Comparison of ENCODE assay signal across 16 cellular contexts in the genomic region with DNA sequence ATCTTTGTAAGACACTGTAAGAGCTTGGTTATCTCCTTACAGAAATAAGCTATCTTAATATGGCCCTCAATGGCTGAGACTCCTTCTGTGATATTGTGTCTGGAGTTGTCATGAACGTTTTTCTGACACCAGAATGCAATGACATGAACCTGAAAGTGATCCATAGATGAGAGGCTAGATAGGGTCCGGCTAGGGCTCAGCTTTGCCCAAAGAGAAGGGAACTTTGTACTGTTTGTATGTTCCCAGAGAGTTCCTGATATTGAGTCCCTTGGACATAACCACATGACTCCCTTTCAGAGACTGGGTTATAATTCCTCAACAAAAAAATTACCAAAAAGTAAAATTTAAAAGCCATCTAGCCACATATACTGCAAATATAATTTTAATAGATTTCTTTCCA.
A peak's percentile ranks its signal among the peaks of the same experiment; 100 is the strongest.
DNase-seq lines count a peak whose midpoint lies in the region; ATAC-seq, FAIRE-seq and TF ChIP-seq lines count a peak whose summit lies in the region.
"Had no signal": no experiment of that assay in that cellular context is flagged by ENCODE, and none has a peak within 500 bp of the region (broad histone marks: within the 10 kb centered on the region; RNA-seq: fewer than 3 reads in every experiment).

No MANE protein-coding gene starts in this region.

- peaks cover 0 to 4% (median 0%) of the 10 kb centered on the region in 7 donors for H3K9me3 Mint-ChIP-seq in CD4-positive, CD25-positive, alpha-beta regulatory T cell
- peaks cover 9% of the 10 kb centered on the region for H3K9me3 Mint-ChIP-seq in astrocyte (ENCODE audit: unreplicated experiment)
- peaks cover 3 to 9% of the 10 kb centered on the region in 2 donors for H3K9me3 Mint-ChIP-seq in stimulated activated naive B cell treated with anti-CD40 and anti-IgM and Interleukin-4, amounts not matched to agents 10 μg/mL and 1 μg/mL and 100 μg/mL, for 72 hours

- H4K20me1 ChIP-seq in astrocyte (ENCODE audit: insufficient read depth, low read length), result no peaks in the 10 kb centered on the region

- no peak overlapping the region for H3K9ac ChIP-seq in astrocyte (ENCODE audit: low read length)

- no peaks in the 10 kb centered on the region for H3K27me3 ChIP-seq in CD4-positive, CD25-positive, alpha-beta regulatory T cell (ENCODE audit: control insufficient read depth, insufficient read depth, low read length)
- H3K27me3 ChIP-seq in astrocyte (ENCODE audit: insufficient read depth, low read length), result no peaks in the 10 kb centered on the region
- H3K27me3 ChIP-seq: spleen, uterus had no signal

- peak overlapping the region; percentile 52 for H3K4me3 ChIP-seq in CD4-positive, CD25-positive, alpha-beta regulatory T cell (ENCODE audit: low read depth, low read length)
- H3K4me3 ChIP-seq in astrocyte (ENCODE audit: insufficient read depth, low read depth, low read length), result no peak overlapping the region
- H3K4me3 ChIP-seq: uterus had no signal

- H3K36me3 Mint-ChIP-seq in CD4-positive, CD25-positive, alpha-beta regulatory T cell, result no peaks in the 10 kb centered on the region
- H3K36me3 Mint-ChIP-seq in astrocyte (ENCODE audit: low read depth, unreplicated experiment), result no peaks in the 10 kb centered on the region
- no peaks in the 10 kb centered on the region for H3K36me3 Mint-ChIP-seq in stimulated activated naive B cell treated with anti-CD40 and anti-IgM and Interleukin-4, amounts not matched to agents 10 μg/mL and 1 μg/mL and 100 μg/mL, for 72 hours

- no peak for ATAC-seq in CD4-positive, CD25-positive, alpha-beta regulatory T cell (ENCODE audit: low read depth in 2 of 2)
- ATAC-seq in GM19324 (IDR thresholded peaks at IDR 0.05; ENCODE audit: low FRiP score, unreplicated experiment) (peak; percentile 3), HG03432 (IDR thresholded peaks at IDR 0.05; ENCODE audit: unreplicated experiment) (peak; percentile 11)
- no peak for ATAC-seq in stimulated activated naive B cell treated with anti-CD40 and anti-IgM and Interleukin-4, amounts not matched to agents 10 μg/mL and 1 μg/mL and 100 μg/mL, for 72 hours (replicated peaks)

- no peaks in the 10 kb centered on the region for H3K9me3 ChIP-seq in CD4-positive, CD25-positive, alpha-beta regulatory T cell (ENCODE audit: control insufficient read depth in 2 of 2, low read length in 2 of 2)
- no peaks in the 10 kb centered on the region for H3K9me3 ChIP-seq in astrocyte (ENCODE audit: insufficient read depth, low read depth, low read length)
- H3K9me3 ChIP-seq: uterus had no signal

- TF ChIP-seq CTCF in astrocyte (IDR thresholded peaks at IDR 0.05; ENCODE audit: insufficient read depth, low read depth, low read length), result no peak

- H3K4me2 ChIP-seq in astrocyte (ENCODE audit: low read length), result peak overlapping the region; percentile 58

- no peak for FAIRE-seq in astrocyte (lab: Jason Lieb, UNC)
- FAIRE-seq: G401.6 had no signal

- DNase-seq in CD4-positive, CD25-positive, alpha-beta regulatory T cell, result no peak
- DNase-seq in astrocyte (ENCODE audit: low read depth), result no peak
- DNase-seq in HuH-7 (ENCODE audit: low spot score), result no peak
- no peak for DNase-seq in amygdala (lab: John Stamatoyannopoulos, UW)
- no peak for DNase-seq in stimulated activated naive B cell treated with anti-CD40 and anti-IgM and Interleukin-4, amounts not matched to agents 10 μg/mL and 1 μg/mL and 100 μg/mL, for 72 hours
- DNase-seq in NOMO-1 treated with dmso at 0.1 percent for 144 hours (lab: John Stamatoyannopoulos, UW; ENCODE audit: unreplicated experiment), result no peak
- DNase-seq: cortex of kidney, islet precursor cell, NCI-H1048, NCI-H524 treated with DMSO at 0.1 percent for 48 hours, SIG-M5, spleen, uterus had no signal

- H3K4me1 ChIP-seq in CD4-positive, CD25-positive, alpha-beta regulatory T cell (ENCODE audit: control insufficient read depth, insufficient read depth, low read length, poor library complexity, severe bottlenecking), result peaks cover 7% of the 10 kb centered on the region
- H3K4me1 ChIP-seq in astrocyte (ENCODE audit: insufficient read depth, low read length), result peaks cover 11% of the 10 kb centered on the region

- peak overlapping the region in 3 of 4 donors; percentile 11 to 88 (median 76) for H3K4me3 Mint-ChIP-seq in CD4-positive, CD25-positive, alpha-beta regulatory T cell
- no peak overlapping the region for H3K4me3 Mint-ChIP-seq in astrocyte (ENCODE audit: unreplicated experiment)
- H3K4me3 Mint-ChIP-seq in stimulated activated naive B cell treated with anti-CD40 and anti-IgM and Interleukin-4, amounts not matched to agents 10 μg/mL and 1 μg/mL and 100 μg/mL, for 72 hours, result no peak overlapping the region

- peak overlapping the region in 2 of 3 donors; percentile 34 to 62 for H3K27ac Mint-ChIP-seq in CD4-positive, CD25-positive, alpha-beta regulatory T cell
- H3K27ac Mint-ChIP-seq in astrocyte (ENCODE audit: unreplicated experiment), result peak overlapping the region; percentile 71
- H3K27ac Mint-ChIP-seq in stimulated activated naive B cell treated with anti-CD40 and anti-IgM and Interleukin-4, amounts not matched to agents 10 μg/mL and 1 μg/mL and 100 μg/mL, for 72 hours, result no peak overlapping the region

- no peaks in the 10 kb centered on the region for H3K36me3 ChIP-seq in CD4-positive, CD25-positive, alpha-beta regulatory T cell (ENCODE audit: control insufficient read depth, insufficient read depth, low read length)
- no peaks in the 10 kb centered on the region for H3K36me3 ChIP-seq in astrocyte (ENCODE audit: insufficient read depth, low read length)
- H3K36me3 ChIP-seq: spleen, uterus had no signal

- H3K27me3 Mint-ChIP-seq in CD4-positive, CD25-positive, alpha-beta regulatory T cell, result no peaks in the 10 kb centered on the region
- H3K27me3 Mint-ChIP-seq in astrocyte (ENCODE audit: low read depth, unreplicated experiment), result no peaks in the 10 kb centered on the region
- H3K27me3 Mint-ChIP-seq in stimulated activated naive B cell treated with anti-CD40 and anti-IgM and Interleukin-4, amounts not matched to agents 10 μg/mL and 1 μg/mL and 100 μg/mL, for 72 hours, result no peaks in the 10 kb centered on the region

- peaks cover 9 to 56% (median 36%) of the 10 kb centered on the region in 4 donors for H3K4me1 Mint-ChIP-seq in CD4-positive, CD25-positive, alpha-beta regulatory T cell
- H3K4me1 Mint-ChIP-seq in astrocyte (ENCODE audit: low read depth, unreplicated experiment), result peaks cover 29% of the 10 kb centered on the region
- peaks cover 43 to 62% of the 10 kb centered on the region in 2 donors for H3K4me1 Mint-ChIP-seq in stimulated activated naive B cell treated with anti-CD40 and anti-IgM and Interleukin-4, amounts not matched to agents 10 μg/mL and 1 μg/mL and 100 μg/mL, for 72 hours

- H2AFZ ChIP-seq in astrocyte (ENCODE audit: low read depth, low read length), result no peak overlapping the region

- no peaks in the 10 kb centered on the region for H3K79me2 ChIP-seq in astrocyte (ENCODE audit: insufficient read depth, low read length)

- H3K27ac ChIP-seq in CD4-positive, CD25-positive, alpha-beta regulatory T cell (ENCODE audit: insufficient read depth, low read length, poor library complexity, severe bottlenecking), result no peak overlapping the region
- no peak overlapping the region for H3K27ac ChIP-seq in astrocyte (ENCODE audit: low read depth, low read length)
- H3K27ac ChIP-seq: uterus had no signal

Comparison
In these comparisons a context has a peak if more than half of its experiments do, and no peak if none do; other contexts are left out.
1. ATAC-seq: peak in GM19324 (single experiment) and HG03432 (single experiment); none in CD4-positive, CD25-positive, alpha-beta regulatory T cell (0 of 2) and stimulated activated naive B cell treated with anti-CD40 and anti-IgM and Interleukin-4, amounts not matched to agents 10 μg/mL and 1 μg/mL and 100 μg/mL, for 72 hours (0 of 2).
2. H3K4me3 Mint-ChIP-seq: peak in CD4-positive, CD25-positive, alpha-beta regulatory T cell (3 of 4); none in astrocyte (single experiment) and stimulated activated naive B cell treated with anti-CD40 and anti-IgM and Interleukin-4, amounts not matched to agents 10 μg/mL and 1 μg/mL and 100 μg/mL, for 72 hours (0 of 2).